In genomic region chr13:19633340-19634128, GRCh38 we compare ENCODE assay signal across 1 cellular context.
TF ChIP-seq lines count a peak whose summit lies in the region.

Gene MPHOSPH8, plus strand, starts transcription at chr13:19633659. Its CDS starts 90 bp downstream, at chr13:19633749.

TF ChIP-seq in HepG2, 621 proteins besides CTCF, POLR2A, EP300 and RAD21 (continued from another document and continues in another):
- TF ChIP-seq ZBTB2 (CRISPR knock-in tag; IDR thresholded peaks at IDR 0.05; ENCODE audit: low read depth) = peak; percentile 29; the same call in 1 of the 2 replicates
- no peak for TF ChIP-seq ZNF17 (CRISPR knock-in tag; IDR thresholded peaks at IDR 0.05)
- peak; percentile 82; the same call in 1 of the 2 replicates for TF ChIP-seq AHR (CRISPR knock-in tag; IDR thresholded peaks at IDR 0.05)
- peak; percentile 99 for TF ChIP-seq HNRNPLL (IDR thresholded peaks at IDR 0.05; ENCODE audit: low read depth, low read length, poor library complexity, severe bottlenecking)
- no peak for TF ChIP-seq ZSCAN12 (CRISPR knock-in tag; IDR thresholded peaks at IDR 0.05)
- TF ChIP-seq ZNF382 (CRISPR knock-in tag; IDR thresholded peaks at IDR 0.05; ENCODE audit: borderline replicate concordance) = no peak
- TF ChIP-seq ZNF543 (CRISPR knock-in tag; IDR thresholded peaks at IDR 0.05) = peak; percentile 82
- TF ChIP-seq ZNF639 (CRISPR knock-in tag; conservative IDR thresholded peaks at IDR 0.05) = 0 out of 2 replicates have a peak, but pooled peaks have one; percentile 19
- peak; percentile 57; the same call in 1 of the 2 replicates for TF ChIP-seq HBP1 (CRISPR knock-in tag; IDR thresholded peaks at IDR 0.05; ENCODE audit: low read depth)
- no peak; the same call in 1 of the 2 replicates for TF ChIP-seq CREBL2 (CRISPR knock-in tag; IDR thresholded peaks at IDR 0.05; ENCODE audit: borderline replicate concordance)
- peak; percentile 66; the same call in 1 of the 2 replicates for TF ChIP-seq KDM5A (IDR thresholded peaks at IDR 0.05; ENCODE audit: borderline replicate concordance, low read length)
- TF ChIP-seq NONO (IDR thresholded peaks at IDR 0.05) = no peak
- TF ChIP-seq NONO (CRISPR knock-in tag; conservative IDR thresholded peaks at IDR 0.05) = peak; percentile 72
- no peak for TF ChIP-seq ZKSCAN5 (CRISPR knock-in tag; IDR thresholded peaks at IDR 0.05)
- TF ChIP-seq MEIS2 (CRISPR knock-in tag; IDR thresholded peaks at IDR 0.05) = 0 out of 2 replicates have a peak, but pooled peaks have one; percentile 23
- no peak for TF ChIP-seq PITX1 (CRISPR knock-in tag; IDR thresholded peaks at IDR 0.05)
- no peak for TF ChIP-seq SCMH1 (CRISPR knock-in tag; IDR thresholded peaks at IDR 0.05; ENCODE audit: borderline replicate concordance)
- TF ChIP-seq REXO4 (CRISPR knock-in tag; IDR thresholded peaks at IDR 0.05; ENCODE audit: borderline replicate concordance) = no peak
- no peak for TF ChIP-seq EHMT2 (IDR thresholded peaks at IDR 0.05; ENCODE audit: borderline replicate concordance, low read depth, low read length)
- no peak for TF ChIP-seq ATRX (CRISPR knock-in tag; IDR thresholded peaks at IDR 0.05; ENCODE audit: borderline replicate concordance)
- no peak for TF ChIP-seq ZNF180 (CRISPR knock-in tag; IDR thresholded peaks at IDR 0.05; ENCODE audit: borderline replicate concordance, low read depth)
- no peak for TF ChIP-seq TEAD2 (CRISPR knock-in tag; IDR thresholded peaks at IDR 0.05)
- no peak for TF ChIP-seq WIZ (CRISPR knock-in tag; IDR thresholded peaks at IDR 0.05)
- peak; percentile 80 for TF ChIP-seq PHF20 (CRISPR knock-in tag; IDR thresholded peaks at IDR 0.05)
- TF ChIP-seq ZFP37 (CRISPR knock-in tag; IDR thresholded peaks at IDR 0.05; ENCODE audit: borderline replicate concordance) = no peak
- no peak for TF ChIP-seq SIN3B (IDR thresholded peaks at IDR 0.05; ENCODE audit: low read length)
- no peak for TF ChIP-seq ZNF136 (CRISPR knock-in tag; IDR thresholded peaks at IDR 0.05; ENCODE audit: low read depth)
- no peak for TF ChIP-seq ARID2 (CRISPR knock-in tag; IDR thresholded peaks at IDR 0.05; ENCODE audit: borderline replicate concordance)
- TF ChIP-seq ZNF564 (CRISPR knock-in tag; IDR thresholded peaks at IDR 0.05) = peak; percentile 50; the same call in 1 of the 2 replicates
- TF ChIP-seq MXD4 (CRISPR knock-in tag; IDR thresholded peaks at IDR 0.05) = no peak
- TF ChIP-seq NCOA2 (CRISPR knock-in tag; IDR thresholded peaks at IDR 0.05) = no peak
- no peak for TF ChIP-seq NFE2L2 (IDR thresholded peaks at IDR 0.05; ENCODE audit: low read length)
- TF ChIP-seq TOPORS (CRISPR knock-in tag; IDR thresholded peaks at IDR 0.05) = no peak
- TF ChIP-seq HCFC1 (IDR thresholded peaks at IDR 0.05; ENCODE audit: low read depth, low read length) = no peak
- no peak for TF ChIP-seq ARID3A (IDR thresholded peaks at IDR 0.05; ENCODE audit: low read depth, low read length)
- 0 out of 2 replicates have a peak, but pooled peaks have one; percentile 34 for TF ChIP-seq ZNF589 (CRISPR knock-in tag; conservative IDR thresholded peaks at IDR 0.05)
- no peak for TF ChIP-seq ZBTB8A (CRISPR knock-in tag; IDR thresholded peaks at IDR 0.05; ENCODE audit: borderline replicate concordance, low read depth)
- no peak for TF ChIP-seq HNF1A (IDR thresholded peaks at IDR 0.05; ENCODE audit: low read depth)
- no peak for TF ChIP-seq HNF1A (CRISPR knock-in tag; IDR thresholded peaks at IDR 0.05; ENCODE audit: borderline replicate concordance)
- peak; percentile 89 for TF ChIP-seq HDAC1 (CRISPR knock-in tag; IDR thresholded peaks at IDR 0.05)
- no peak; the same call in 1 of the 2 replicates for TF ChIP-seq AHDC1 (CRISPR knock-in tag; IDR thresholded peaks at IDR 0.05; ENCODE audit: borderline replicate concordance)
- no peak for TF ChIP-seq ZNF558 (CRISPR knock-in tag; IDR thresholded peaks at IDR 0.05; ENCODE audit: borderline replicate concordance)
- no peak for TF ChIP-seq RAD51 (IDR thresholded peaks at IDR 0.05; ENCODE audit: borderline replicate concordance)
- peak; percentile 89; the same call in 1 of the 2 replicates for TF ChIP-seq ZNF263 (CRISPR knock-in tag; IDR thresholded peaks at IDR 0.05)
- no peak for TF ChIP-seq ZNF7 (CRISPR knock-in tag; IDR thresholded peaks at IDR 0.05)
- TF ChIP-seq E2F5 (CRISPR knock-in tag; conservative IDR thresholded peaks at IDR 0.05) = no peak; the same call in 1 of the 2 replicates
- TF ChIP-seq TFAP4 (IDR thresholded peaks at IDR 0.05; ENCODE audit: borderline replicate concordance, low read depth) = no peak
- peak; percentile 56; the same call in 1 of the 2 replicates for TF ChIP-seq TGIF2 (CRISPR knock-in tag; IDR thresholded peaks at IDR 0.05)
- no peak for TF ChIP-seq ZNF317 (CRISPR knock-in tag; IDR thresholded peaks at IDR 0.05)
- no peak for TF ChIP-seq ZBTB38 (CRISPR knock-in tag; IDR thresholded peaks at IDR 0.05)
- 0 out of 2 replicates have a peak, but pooled peaks have one; percentile 55 for TF ChIP-seq SIN3A (IDR thresholded peaks at IDR 0.05; ENCODE audit: borderline replicate concordance, low read depth, low read length)
- peak; percentile 75; the same call in 1 of the 2 replicates for TF ChIP-seq ZC3H13 (CRISPR knock-in tag; IDR thresholded peaks at IDR 0.05)
- TF ChIP-seq ZFP62 (CRISPR knock-in tag; IDR thresholded peaks at IDR 0.05) = no peak
